In genomic region chr14:24162083-24162482, GRCh38 we compare ENCODE assay signal across 1 cellular context.
TF ChIP-seq lines count a peak whose summit lies in the region.

No MANE protein-coding gene starts in this region.

TF ChIP-seq in H1, 55 proteins besides CTCF, POLR2A, EP300 and RAD21:
- no peak for TF ChIP-seq TAF7 (optimal IDR thresholded peaks at IDR 0.05; ENCODE audit: borderline replicate concordance, low read depth, low read length)
- TF ChIP-seq SUZ12 (IDR thresholded peaks at IDR 0.05; ENCODE audit: low read length) = no peak
- TF ChIP-seq HDAC2 (IDR thresholded peaks at IDR 0.05; ENCODE audit: borderline replicate concordance in 1 of 2, low read depth in 2 of 2, low read length in 2 of 2) = no peak
- no peak for TF ChIP-seq RFX5 (IDR thresholded peaks at IDR 0.05; ENCODE audit: borderline replicate concordance, low read depth, low read length)
- TF ChIP-seq, protein P1, sequence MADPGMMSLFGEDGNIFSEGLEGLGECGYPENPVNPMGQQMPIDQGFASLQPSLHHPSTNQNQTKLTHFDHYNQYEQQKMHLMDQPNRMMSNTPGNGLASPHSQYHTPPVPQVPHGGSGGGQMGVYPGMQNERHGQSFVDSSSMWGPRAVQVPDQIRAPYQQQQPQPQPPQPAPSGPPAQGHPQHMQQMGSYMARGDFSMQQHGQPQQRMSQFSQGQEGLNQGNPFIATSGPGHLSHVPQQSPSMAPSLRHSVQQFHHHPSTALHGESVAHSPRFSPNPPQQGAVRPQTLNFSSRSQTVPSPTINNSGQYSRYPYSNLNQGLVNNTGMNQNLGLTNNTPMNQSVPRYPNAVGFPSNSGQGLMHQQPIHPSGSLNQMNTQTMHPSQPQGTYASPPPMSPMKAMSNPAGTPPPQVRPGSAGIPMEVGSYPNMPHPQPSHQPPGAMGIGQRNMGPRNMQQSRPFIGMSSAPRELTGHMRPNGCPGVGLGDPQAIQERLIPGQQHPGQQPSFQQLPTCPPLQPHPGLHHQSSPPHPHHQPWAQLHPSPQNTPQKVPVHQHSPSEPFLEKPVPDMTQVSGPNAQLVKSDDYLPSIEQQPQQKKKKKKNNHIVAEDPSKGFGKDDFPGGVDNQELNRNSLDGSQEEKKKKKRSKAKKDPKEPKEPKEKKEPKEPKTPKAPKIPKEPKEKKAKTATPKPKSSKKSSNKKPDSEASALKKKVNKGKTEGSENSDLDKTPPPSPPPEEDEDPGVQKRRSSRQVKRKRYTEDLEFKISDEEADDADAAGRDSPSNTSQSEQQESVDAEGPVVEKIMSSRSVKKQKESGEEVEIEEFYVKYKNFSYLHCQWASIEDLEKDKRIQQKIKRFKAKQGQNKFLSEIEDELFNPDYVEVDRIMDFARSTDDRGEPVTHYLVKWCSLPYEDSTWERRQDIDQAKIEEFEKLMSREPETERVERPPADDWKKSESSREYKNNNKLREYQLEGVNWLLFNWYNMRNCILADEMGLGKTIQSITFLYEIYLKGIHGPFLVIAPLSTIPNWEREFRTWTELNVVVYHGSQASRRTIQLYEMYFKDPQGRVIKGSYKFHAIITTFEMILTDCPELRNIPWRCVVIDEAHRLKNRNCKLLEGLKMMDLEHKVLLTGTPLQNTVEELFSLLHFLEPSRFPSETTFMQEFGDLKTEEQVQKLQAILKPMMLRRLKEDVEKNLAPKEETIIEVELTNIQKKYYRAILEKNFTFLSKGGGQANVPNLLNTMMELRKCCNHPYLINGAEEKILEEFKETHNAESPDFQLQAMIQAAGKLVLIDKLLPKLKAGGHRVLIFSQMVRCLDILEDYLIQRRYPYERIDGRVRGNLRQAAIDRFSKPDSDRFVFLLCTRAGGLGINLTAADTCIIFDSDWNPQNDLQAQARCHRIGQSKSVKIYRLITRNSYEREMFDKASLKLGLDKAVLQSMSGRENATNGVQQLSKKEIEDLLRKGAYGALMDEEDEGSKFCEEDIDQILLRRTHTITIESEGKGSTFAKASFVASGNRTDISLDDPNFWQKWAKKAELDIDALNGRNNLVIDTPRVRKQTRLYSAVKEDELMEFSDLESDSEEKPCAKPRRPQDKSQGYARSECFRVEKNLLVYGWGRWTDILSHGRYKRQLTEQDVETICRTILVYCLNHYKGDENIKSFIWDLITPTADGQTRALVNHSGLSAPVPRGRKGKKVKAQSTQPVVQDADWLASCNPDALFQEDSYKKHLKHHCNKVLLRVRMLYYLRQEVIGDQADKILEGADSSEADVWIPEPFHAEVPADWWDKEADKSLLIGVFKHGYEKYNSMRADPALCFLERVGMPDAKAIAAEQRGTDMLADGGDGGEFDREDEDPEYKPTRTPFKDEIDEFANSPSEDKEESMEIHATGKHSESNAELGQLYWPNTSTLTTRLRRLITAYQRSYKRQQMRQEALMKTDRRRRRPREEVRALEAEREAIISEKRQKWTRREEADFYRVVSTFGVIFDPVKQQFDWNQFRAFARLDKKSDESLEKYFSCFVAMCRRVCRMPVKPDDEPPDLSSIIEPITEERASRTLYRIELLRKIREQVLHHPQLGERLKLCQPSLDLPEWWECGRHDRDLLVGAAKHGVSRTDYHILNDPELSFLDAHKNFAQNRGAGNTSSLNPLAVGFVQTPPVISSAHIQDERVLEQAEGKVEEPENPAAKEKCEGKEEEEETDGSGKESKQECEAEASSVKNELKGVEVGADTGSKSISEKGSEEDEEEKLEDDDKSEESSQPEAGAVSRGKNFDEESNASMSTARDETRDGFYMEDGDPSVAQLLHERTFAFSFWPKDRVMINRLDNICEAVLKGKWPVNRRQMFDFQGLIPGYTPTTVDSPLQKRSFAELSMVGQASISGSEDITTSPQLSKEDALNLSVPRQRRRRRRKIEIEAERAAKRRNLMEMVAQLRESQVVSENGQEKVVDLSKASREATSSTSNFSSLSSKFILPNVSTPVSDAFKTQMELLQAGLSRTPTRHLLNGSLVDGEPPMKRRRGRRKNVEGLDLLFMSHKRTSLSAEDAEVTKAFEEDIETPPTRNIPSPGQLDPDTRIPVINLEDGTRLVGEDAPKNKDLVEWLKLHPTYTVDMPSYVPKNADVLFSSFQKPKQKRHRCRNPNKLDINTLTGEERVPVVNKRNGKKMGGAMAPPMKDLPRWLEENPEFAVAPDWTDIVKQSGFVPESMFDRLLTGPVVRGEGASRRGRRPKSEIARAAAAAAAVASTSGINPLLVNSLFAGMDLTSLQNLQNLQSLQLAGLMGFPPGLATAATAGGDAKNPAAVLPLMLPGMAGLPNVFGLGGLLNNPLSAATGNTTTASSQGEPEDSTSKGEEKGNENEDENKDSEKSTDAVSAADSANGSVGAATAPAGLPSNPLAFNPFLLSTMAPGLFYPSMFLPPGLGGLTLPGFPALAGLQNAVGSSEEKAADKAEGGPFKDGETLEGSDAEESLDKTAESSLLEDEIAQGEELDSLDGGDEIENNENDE (IDR thresholded peaks at IDR 0.05; ENCODE audit: insufficient replicate concordance, low read length) = no peak
- no peak for TF ChIP-seq SP4 (IDR thresholded peaks at IDR 0.05; ENCODE audit: low read length)
- TF ChIP-seq, protein P2, sequence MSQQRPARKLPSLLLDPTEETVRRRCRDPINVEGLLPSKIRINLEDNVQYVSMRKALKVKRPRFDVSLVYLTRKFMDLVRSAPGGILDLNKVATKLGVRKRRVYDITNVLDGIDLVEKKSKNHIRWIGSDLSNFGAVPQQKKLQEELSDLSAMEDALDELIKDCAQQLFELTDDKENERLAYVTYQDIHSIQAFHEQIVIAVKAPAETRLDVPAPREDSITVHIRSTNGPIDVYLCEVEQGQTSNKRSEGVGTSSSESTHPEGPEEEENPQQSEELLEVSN (IDR thresholded peaks at IDR 0.05) = no peak
- no peak for TF ChIP-seq BACH1 (IDR thresholded peaks at IDR 0.05; ENCODE audit: low read length)
